1 cellular context compared by ENCODE assay signal in the genomic region with DNA sequence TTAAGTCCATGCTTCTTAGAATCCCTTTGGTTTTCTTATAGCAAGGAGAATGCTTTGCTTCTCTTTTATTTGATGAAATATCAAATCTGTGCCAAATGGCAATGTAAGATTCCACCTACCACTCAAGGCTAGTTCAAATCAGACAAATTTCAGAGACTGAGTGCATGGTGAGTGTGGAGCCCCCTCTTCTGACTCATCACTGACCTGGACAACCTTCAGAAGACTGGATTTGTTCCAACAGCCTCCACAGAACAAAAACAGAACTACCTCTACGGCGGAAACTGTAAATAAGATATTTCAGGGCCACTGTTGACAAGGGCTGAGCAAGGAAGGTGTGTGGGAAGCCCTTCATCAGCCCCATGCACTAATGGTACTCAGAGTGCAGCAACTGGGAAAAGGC.
TF ChIP-seq lines count a peak whose summit lies in the region.

No MANE protein-coding gene starts in this region.

TF ChIP-seq in endothelial cell of umbilical vein, 7 proteins besides CTCF, POLR2A, EP300 and RAD21:
- TF ChIP-seq EZH2 (IDR thresholded peaks at IDR 0.05; ENCODE audit: borderline replicate concordance, low read depth, low read length, severe bottlenecking) = no peak
